14 cellular contexts compared by ENCODE assay signal in genomic region chr4:175419120-175419774, GRCh38.
DNase-seq lines count a peak whose midpoint lies in the region; ATAC-seq and TF ChIP-seq lines count a peak whose summit lies in the region.
"Had no signal": no experiment of that assay in that cellular context is flagged by ENCODE, and none has a peak within 500 bp of the region (broad histone marks: within the 10 kb centered on the region; RNA-seq: fewer than 3 reads in every experiment).

No MANE protein-coding gene starts in this region.

- H3K4me3 ChIP-seq in Panc1 (ENCODE audit: low read depth in 2 of 2, low read length in 2 of 2), result no peak overlapping the region
- no peak overlapping the region for H3K4me3 ChIP-seq in epithelial cell of esophagus (ENCODE audit: low read length)
- H3K4me3 ChIP-seq in trophoblast cell (ENCODE audit: low read depth, low read length), result no peak overlapping the region
- H3K4me3 ChIP-seq in heart right ventricle, result no peak overlapping the region

- H3K4me2 ChIP-seq in trophoblast cell (ENCODE audit: low read length), result no peak overlapping the region

- no peak overlapping the region for H3K23ac ChIP-seq in trophoblast cell (ENCODE audit: low read length)

- H3K27ac ChIP-seq in Panc1 (ENCODE audit: low read length) (no peak overlapping the region), trophoblast cell (ENCODE audit: low read depth, low read length) (peak overlapping the region; percentile 48), heart right ventricle (no peak overlapping the region)

- H3K4ac ChIP-seq in trophoblast cell (ENCODE audit: low read depth, low read length), result no peak overlapping the region

- in situ Hi-C loops in Panc1 (cut with HindIII; ENCODE audit: low pct_unique_long_range_greater_than_20kb, low sequenced_read_pairs), result no loop called here

- no peak overlapping the region for H4K8ac ChIP-seq in trophoblast cell (ENCODE audit: low read depth, low read length)

- WGBS in trophoblast cell (ENCODE audit: extremely low coverage, insufficient coverage, insufficient read length), result no CpG with 5 or more reads among the region's 2 CpGs
- WGBS in heart right ventricle, 2 donors, result 51 to 69% methylated on average over 2 of the region's 2 CpGs

- peaks cover 1% of the 10 kb centered on the region for H3K79me1 ChIP-seq in trophoblast cell (ENCODE audit: low read length)

- peak; percentile 95 for DNase-seq in EH (ENCODE audit: low read depth)
- DNase-seq in Panc1 (ENCODE audit: low read depth, low spot score), result peak; percentile 93
- peak; percentile 89 for DNase-seq in epithelial cell of esophagus (ENCODE audit: low read depth)
- DNase-seq in trophoblast cell, result peak; percentile 41 to 87
- no peak for DNase-seq in NCI-H446 treated with DMSO at 0.1 percent for 48 hours (lab: John Stamatoyannopoulos, UW)
- no peak for DNase-seq in heart right ventricle
- DNase-seq: activated CD4-positive, CD25-positive, alpha-beta regulatory T cell treated with anti-CD3 and anti-CD28 coated beads, Interleukin-2, amount 50 U/mL, for 72 hours; activated gamma-delta T cell; DND-41; NCI-H1436; OCI-M1; stimulated activated naive B cell treated with anti-CD40 and anti-IgM and Interleukin-4, amounts not matched to agents 10 μg/mL and 1 μg/mL and 100 μg/mL, for 72 hours had no signal

- H2AK5ac ChIP-seq in trophoblast cell (ENCODE audit: low read length), result no peak overlapping the region

- POLR2A ChIA-PET in Panc1 (lab: Charles Lee), result interaction anchor here (0.6 kb wide), 1 partner anchor 90 kb away, joined by 3 read pairs; no protein-coding TSS in a partner anchor

- no peak overlapping the region for H3K14ac ChIP-seq in trophoblast cell (ENCODE audit: low read length)

- H2BK12ac ChIP-seq in trophoblast cell (ENCODE audit: low read length), result no peak overlapping the region

- intact Hi-C loops in Panc1 (cut with micrococcal nuclease; ENCODE audit: unreplicated experiment), result no loop called here
- intact Hi-C loops in heart right ventricle (cut with DNase I), result no loop called here

- H4K12ac ChIP-seq in trophoblast cell (ENCODE audit: low read depth, low read length), result no peak overlapping the region

- peak overlapping the region; percentile 75 for H2BK120ac ChIP-seq in trophoblast cell (ENCODE audit: insufficient read depth, low read length, poor library complexity)

- H3K27me3 ChIP-seq in Panc1 (ENCODE audit: control insufficient read depth, insufficient read depth, low read length) (no peaks in the 10 kb centered on the region), trophoblast cell (ENCODE audit: insufficient read depth, low read length) (no peaks in the 10 kb centered on the region), heart right ventricle (no peaks in the 10 kb centered on the region)

- H3K9ac ChIP-seq in trophoblast cell (ENCODE audit: low read length), result no peak overlapping the region

- no peaks in the 10 kb centered on the region; the same call in 1 of the 2 replicates for H3K9me3 ChIP-seq in Panc1 (ENCODE audit: control insufficient read depth, insufficient read depth, low read depth, low read length)
- no peaks in the 10 kb centered on the region for H3K9me3 ChIP-seq in trophoblast cell (ENCODE audit: insufficient read depth, low read depth, low read length)
- H3K9me3 ChIP-seq in heart right ventricle, result peaks cover 0 to 39% (median 12%) of the 10 kb centered on the region in 11 donors

- ATAC-seq in Panc1 (no peak), HG03432 (IDR thresholded peaks at IDR 0.05; ENCODE audit: unreplicated experiment) (no peak), HG03108 (IDR thresholded peaks at IDR 0.05; ENCODE audit: unreplicated experiment) (no peak), heart right ventricle (no peak)
- ATAC-seq: stimulated activated naive B cell treated with anti-CD40 and anti-IgM and Interleukin-4, amounts not matched to agents 10 μg/mL and 1 μg/mL and 100 μg/mL, for 72 hours had no signal

- no peak for TF ChIP-seq CTCF in Panc1 (IDR thresholded peaks at IDR 0.05)
- TF ChIP-seq CTCF in epithelial cell of esophagus (IDR thresholded peaks at IDR 0.05; ENCODE audit: insufficient read depth, low read depth, low read length, missing control alignments), result no peak
- no peak for TF ChIP-seq CTCF in heart right ventricle (IDR thresholded peaks at IDR 0.05)

- H2AFZ ChIP-seq in trophoblast cell (ENCODE audit: insufficient read depth, low read length, poor library complexity), result peak overlapping the region; percentile 45

- CTCF ChIA-PET in Panc1 (lab: Charles Lee), result no interaction called here

- H3K4me1 ChIP-seq in Panc1 (ENCODE audit: control insufficient read depth, insufficient read depth, low read length) (no peaks in the 10 kb centered on the region), trophoblast cell (ENCODE audit: control insufficient read depth in 1 of 2, insufficient read depth in 2 of 2, low read length in 2 of 2) (peaks cover 0 to 3% of the 10 kb centered on the region in 2 experiments), heart right ventricle (no peaks in the 10 kb centered on the region)

- BruUV-seq in Panc1 (replicated peaks; lab: Mats Ljungman, UMichigan), result no TSS peak

- no peak overlapping the region for H3K18ac ChIP-seq in trophoblast cell (ENCODE audit: low read length)

- H3K36me3 ChIP-seq in Panc1 (ENCODE audit: control insufficient read depth, insufficient read depth, low read length) (no peaks in the 10 kb centered on the region), trophoblast cell (ENCODE audit: control insufficient read depth in 1 of 2, insufficient read depth in 2 of 2, low read length in 2 of 2) (no peaks in the 10 kb centered on the region), heart right ventricle (no peaks in the 10 kb centered on the region)

- H2BK5ac ChIP-seq in trophoblast cell (ENCODE audit: low read depth, low read length, poor library complexity), result no peak overlapping the region

- no peaks in the 10 kb centered on the region for H3K79me2 ChIP-seq in trophoblast cell (ENCODE audit: control insufficient read depth, insufficient read depth, low read length, poor library complexity)

- no peak overlapping the region for H4K91ac ChIP-seq in trophoblast cell (ENCODE audit: low read depth, low read length)

Comparison
In these comparisons a context has a peak if more than half of its experiments do, and no peak if none do; other contexts are left out.
1. DNase-seq: peak in EH (single experiment), Panc1 (single experiment), epithelial cell of esophagus (single experiment) and trophoblast cell (2 of 2); none in NCI-H446 treated with DMSO at 0.1 percent for 48 hours (single experiment) and heart right ventricle (0 of 2).